ENCODE assay signal across 15 cellular contexts in genomic region chr10:96584474-96584873, GRCh38. TPM values are rescaled to one million over a fixed set of nuclear protein-coding genes. Genes with fewer than 3 reads are reported as not detected.
A peak's percentile ranks its signal among the peaks of the same experiment; 100 is the strongest.
DNase-seq lines count a peak whose midpoint lies in the region; ATAC-seq, FAIRE-seq and TF ChIP-seq lines count a peak whose summit lies in the region.
"Had no signal": no experiment of that assay in that cellular context is flagged by ENCODE, and none has a peak within 500 bp of the region (broad histone marks: within the 10 kb centered on the region; RNA-seq: fewer than 3 reads in every experiment).

No MANE protein-coding gene starts in this region.

- H3K9me1 ChIP-seq in keratinocyte (ENCODE audit: control insufficient read depth, extremely low read depth, insufficient read depth, low read length), result no peaks in the 10 kb centered on the region

- DNase-seq in left ventricle myocardium inferior (no peak), heart left ventricle (no peak), T-helper 17 cell (no peak), keratinocyte (ENCODE audit: low read depth, low spot score) (no peak), thoracic aorta (ENCODE audit: low spot score) (no peak), NOMO-1 treated with DMSO at 0.1 percent for 48 hours (lab: John Stamatoyannopoulos, UW; ENCODE audit: unreplicated experiment) (no peak)
- DNase-seq in activated CD8-positive, alpha-beta memory T cell treated with anti-CD3 and anti-CD28 coated beads, Interleukin-2, amount 10 ng/mL, durations not matched to agents 7 days and 5 days, result no peak
- DNase-seq: activated CD4-positive, alpha-beta T cell treated with anti-CD3 and anti-CD28 coated beads for 36 hours; activated effector memory CD4-positive, alpha-beta T cell treated with anti-CD3 and anti-CD28 coated beads, Interleukin-2, amount 50 U/mL, for 16 hours; central memory CD4-positive, alpha-beta T cell; NCI-H1105; NCI-H2227 treated with DMSO at 0.1 percent for 48 hours had no signal

- no peaks in the 10 kb centered on the region for H3K9me3 ChIP-seq in left ventricle myocardium inferior (replicated peaks)
- no peaks in the 10 kb centered on the region for H3K9me3 ChIP-seq in heart left ventricle
- no peaks in the 10 kb centered on the region for H3K9me3 ChIP-seq in T-helper 17 cell (ENCODE audit: control insufficient read depth, low read length, poor library complexity, severe bottlenecking)
- no peaks in the 10 kb centered on the region for H3K9me3 ChIP-seq in keratinocyte (ENCODE audit: control insufficient read depth, low read depth, low read length)
- no peaks in the 10 kb centered on the region for H3K9me3 ChIP-seq in thoracic aorta
- no peaks in the 10 kb centered on the region for H3K9me3 ChIP-seq in gastroesophageal sphincter

- TF ChIP-seq POLR2A in heart left ventricle (IDR thresholded peaks at IDR 0.05) (no peak), gastroesophageal sphincter (IDR thresholded peaks at IDR 0.05) (no peak)

- CTCF ChIA-PET in activated CD8-positive, alpha-beta memory T cell treated with anti-CD3 and anti-CD28 coated beads, Interleukin-2, amount 10 ng/mL, durations not matched to agents 7 days and 5 days (lab: Charles Lee), result interaction anchor here (1.1 to 1.4 kb wide), 2 partner anchors 71 to 89 kb away, joined by 3 to 5 read pairs; partner anchors contain the start of gene TLL2

- H3K4me3 ChIP-seq in left ventricle myocardium inferior (peak overlapping the region; percentile 87), heart left ventricle (peak overlapping the region in 3 of 12 donors; percentile 4 to 97 (median 96)), keratinocyte (ENCODE audit: control insufficient read depth in 2 of 3, extremely low read depth in 1 of 3, insufficient read depth in 2 of 3, low read depth in 1 of 3, low read length in 3 of 3) (peak overlapping the region in 2 of 3 experiments; percentile 97 to 99), thoracic aorta (peak overlapping the region; percentile 97), gastroesophageal sphincter (no peak overlapping the region)
- H3K4me3 ChIP-seq: lung had no signal

- peak overlapping the region; percentile 8 for H3K27ac Mint-ChIP-seq in T-helper 17 cell
- no peak overlapping the region for H3K27ac Mint-ChIP-seq in activated CD8-positive, alpha-beta memory T cell treated with anti-CD3 and anti-CD28 coated beads, Interleukin-2, amount 10 ng/mL, durations not matched to agents 7 days and 5 days

- TF ChIP-seq EP300 in gastroesophageal sphincter (IDR thresholded peaks at IDR 0.05), result no peak

- H3K27ac ChIP-seq in left ventricle myocardium inferior (replicated peaks) (no peak overlapping the region), heart left ventricle (no peak overlapping the region), keratinocyte (ENCODE audit: control insufficient read depth, insufficient read depth, low read length) (no peak overlapping the region), thoracic aorta (no peak overlapping the region), gastroesophageal sphincter (no peak overlapping the region)

- intact Hi-C loops in left ventricle myocardium inferior (cut with micrococcal nuclease) (no loop called here), heart left ventricle (cut with DNase I) (loop anchor here in 2 of 10 donors (10.0 kb wide), 2 partner anchors 250 to 450 kb away; partner anchors contain the start of genes LCOR (in 1 of the 2) and ZNF518A (in 1 of the 2))

- WGBS in heart left ventricle, 4 donors, result 83 to 92% (median 85%) methylated on average over 9 of the region's 9 CpGs
- 73 to 84% methylated on average over 2 to 9 of the region's 9 CpGs for WGBS in gastroesophageal sphincter (ENCODE audit: low coverage in 1 of 2), 2 donors

- H3K4me3 Mint-ChIP-seq in T-helper 17 cell, result no peak overlapping the region
- H3K4me3 Mint-ChIP-seq in activated CD8-positive, alpha-beta memory T cell treated with anti-CD3 and anti-CD28 coated beads, Interleukin-2, amount 10 ng/mL, durations not matched to agents 7 days and 5 days, result no peak overlapping the region
- H3K4me3 Mint-ChIP-seq: activated CD4-positive, alpha-beta T cell treated with anti-CD3 and anti-CD28 coated beads for 36 hours had no signal

- TF ChIP-seq CTCF in left ventricle myocardium inferior (IDR thresholded peaks at IDR 0.05; ENCODE audit: borderline replicate concordance) (no peak), heart left ventricle (IDR thresholded peaks at IDR 0.05) (no peak), keratinocyte (optimal IDR thresholded peaks at IDR 0.05 in 1 of 3, IDR thresholded peaks at IDR 0.05 in 1 of 3, conservative IDR thresholded peaks at IDR 0.05 in 1 of 3; ENCODE audit: extremely low read depth in 1 of 3, insufficient read depth in 2 of 3, low read length in 3 of 3) (no peak), thoracic aorta (IDR thresholded peaks at IDR 0.05) (no peak), gastroesophageal sphincter (IDR thresholded peaks at IDR 0.05) (no peak)

- no peaks in the 10 kb centered on the region for H3K27me3 ChIP-seq in left ventricle myocardium inferior (ENCODE audit: low read depth)
- no peaks in the 10 kb centered on the region for H3K27me3 ChIP-seq in heart left ventricle
- no peaks in the 10 kb centered on the region for H3K27me3 ChIP-seq in keratinocyte (ENCODE audit: control insufficient read depth, extremely low read depth, insufficient read depth, low read length)
- H3K27me3 ChIP-seq in thoracic aorta (replicated peaks; ENCODE audit: insufficient read depth), result no peaks in the 10 kb centered on the region
- H3K27me3 ChIP-seq in gastroesophageal sphincter, result no peaks in the 10 kb centered on the region

- peaks cover 71% of the 10 kb centered on the region for H3K79me2 ChIP-seq in keratinocyte (ENCODE audit: control insufficient read depth, insufficient read depth, low read length)

- H3K9ac ChIP-seq in keratinocyte (ENCODE audit: control insufficient read depth, extremely low read depth, insufficient read depth, low read length), result no peak overlapping the region

- dilution Hi-C loops in keratinocyte (cut with MboI; ENCODE audit: extremely low pct_ligation_motif_present, low sequenced_read_pairs), result no loop called here

- ATAC-seq in heart left ventricle, result no peak
- no peak for ATAC-seq in T-helper 17 cell
- no peak for ATAC-seq in thoracic aorta (ENCODE audit: insufficient number of reproducible peaks, low FRiP score, low read depth)
- ATAC-seq in activated CD8-positive, alpha-beta memory T cell treated with anti-CD3 and anti-CD28 coated beads, Interleukin-2, amount 10 ng/mL, durations not matched to agents 7 days and 5 days, result no peak
- no peak for ATAC-seq in gastroesophageal sphincter
- ATAC-seq: activated CD4-positive, alpha-beta T cell treated with anti-CD3 and anti-CD28 coated beads for 36 hours had no signal

- H3K36me3 ChIP-seq in left ventricle myocardium inferior, result no peaks in the 10 kb centered on the region
- H3K36me3 ChIP-seq in heart left ventricle, result no peaks in the 10 kb centered on the region
- peaks cover 0 to 2% of the 10 kb centered on the region in 2 experiments for H3K36me3 ChIP-seq in keratinocyte (ENCODE audit: control insufficient read depth in 2 of 2, extremely low read depth in 1 of 2, insufficient read depth in 2 of 2, low read length in 2 of 2)
- H3K36me3 ChIP-seq in thoracic aorta, result no peaks in the 10 kb centered on the region
- no peaks in the 10 kb centered on the region for H3K36me3 ChIP-seq in gastroesophageal sphincter

- no peaks in the 10 kb centered on the region for H3K9me3 Mint-ChIP-seq in activated CD8-positive, alpha-beta memory T cell treated with anti-CD3 and anti-CD28 coated beads, Interleukin-2, amount 10 ng/mL, durations not matched to agents 7 days and 5 days (ENCODE audit: low read depth)

- H3K4me2 ChIP-seq in keratinocyte (ENCODE audit: control insufficient read depth, extremely low read depth, insufficient read depth, low read depth, low read length), result peak overlapping the region; percentile 98

- peaks cover 42% of the 10 kb centered on the region for H3K4me1 Mint-ChIP-seq in T-helper 17 cell
- H3K4me1 Mint-ChIP-seq in activated CD8-positive, alpha-beta memory T cell treated with anti-CD3 and anti-CD28 coated beads, Interleukin-2, amount 10 ng/mL, durations not matched to agents 7 days and 5 days, result peaks cover 33% of the 10 kb centered on the region

- H3K27me3 Mint-ChIP-seq in T-helper 17 cell, result no peaks in the 10 kb centered on the region
- no peaks in the 10 kb centered on the region for H3K27me3 Mint-ChIP-seq in activated CD8-positive, alpha-beta memory T cell treated with anti-CD3 and anti-CD28 coated beads, Interleukin-2, amount 10 ng/mL, durations not matched to agents 7 days and 5 days
- H3K27me3 Mint-ChIP-seq: activated CD4-positive, alpha-beta T cell treated with anti-CD3 and anti-CD28 coated beads for 36 hours had no signal

- H3K4me1 ChIP-seq in left ventricle myocardium inferior (peaks cover 88% of the 10 kb centered on the region), heart left ventricle (peaks cover 11 to 79% (median 67%) of the 10 kb centered on the region in 12 donors), keratinocyte (ENCODE audit: control insufficient read depth, extremely low read depth, insufficient read depth, low read length) (peaks cover 20% of the 10 kb centered on the region), thoracic aorta (ENCODE audit: control insufficient read depth in 1 of 2, low read depth in 2 of 2) (peaks cover 38 to 70% of the 10 kb centered on the region in 2 donors), gastroesophageal sphincter (peaks cover 6 to 81% (median 18%) of the 10 kb centered on the region in 3 donors)

- no peak overlapping the region for H2AFZ ChIP-seq in keratinocyte (ENCODE audit: control insufficient read depth, low read length)

- H3K36me3 Mint-ChIP-seq in T-helper 17 cell (ENCODE audit: low read depth), result peaks cover 2% of the 10 kb centered on the region
- peaks cover 18% of the 10 kb centered on the region for H3K36me3 Mint-ChIP-seq in activated CD8-positive, alpha-beta memory T cell treated with anti-CD3 and anti-CD28 coated beads, Interleukin-2, amount 10 ng/mL, durations not matched to agents 7 days and 5 days

- FAIRE-seq in keratinocyte (lab: Jason Lieb, UNC), result no peak
- FAIRE-seq: H54 had no signal

- peaks cover 8% of the 10 kb centered on the region for H4K20me1 ChIP-seq in keratinocyte (ENCODE audit: control insufficient read depth, extremely low read depth, insufficient read depth, low read length)

RNA-seq across cellular contexts. Expression of gene TM9SF3, which starts 2.3 kb away (rescaled TPM):
- total RNA-seq in left ventricle myocardium inferior, result 61.3 TPM
- total RNA-seq in heart left ventricle, result 10 to 100 TPM; 35.1 to 75.6 (median 67.4) TPM
- 10 to 100 TPM; 14.9 to 51.0 TPM for polyA plus RNA-seq in heart left ventricle
- 10 to 100 TPM; 94.3 to 94.5 TPM for total RNA-seq in T-helper 17 cell
- 50.7 to 90.0 TPM (median 58.4 TPM) in 3 replicates for polyA plus RNA-seq in keratinocyte
- 95.8 TPM for polyA plus RNA-seq in keratinocyte (2011; ENCODE audit: low read depth)
- 35.3 and 57.8 TPM in 2 replicates for polyA plus RNA-seq in keratinocyte (2011; cell fraction: cytosol; rRNA removed)
- 79.2 and 104 TPM in 2 replicates for polyA plus RNA-seq in keratinocyte (2011; cell fraction: nucleus; rRNA removed)
- 66.3 and 74.1 TPM in 2 replicates for polyA plus RNA-seq in keratinocyte (2012; ENCODE audit: low replicate concordance)
- 15.6 to 149 TPM (median 95.1 TPM) in 3 replicates for polyA minus RNA-seq in keratinocyte
- 56.0 TPM for polyA minus RNA-seq in keratinocyte (2011; cell fraction: cytosol; rRNA and poly(A)+ RNA removed)
- polyA minus RNA-seq in keratinocyte (2011; cell fraction: nucleus; rRNA and poly(A)+ RNA removed), result 81.6 and 126 TPM in 2 replicates
- 100 to 1,000 TPM in 1 of 2 donors, 10 to 100 TPM in 1; 68.9 to 125 TPM for total RNA-seq in thoracic aorta
- 10 to 100 TPM; 61.4 to 71.3 TPM for total RNA-seq in activated CD8-positive, alpha-beta memory T cell treated with anti-CD3 and anti-CD28 coated beads, Interleukin-2, amount 10 ng/mL, durations not matched to agents 7 days and 5 days
- total RNA-seq in gastroesophageal sphincter, result 100 to 1,000 TPM in 3 of 4 donors, 10 to 100 TPM in 1; 88.6 to 121 (median 114) TPM

Comparison
In these comparisons a context has a peak if more than half of its experiments do, and no peak if none do; other contexts are left out.
1. H3K4me3 ChIP-seq: peak in left ventricle myocardium inferior (single experiment), keratinocyte (2 of 3) and thoracic aorta (single experiment); none in gastroesophageal sphincter (0 of 2).